8 cellular contexts compared by ENCODE assay signal in genomic region chr6:166751051-166751595, GRCh38.
DNase-seq lines count a peak whose midpoint lies in the region; ATAC-seq lines count a peak whose summit lies in the region.

No MANE protein-coding gene starts in this region.

- DNase-seq in NT2/D1 (ENCODE audit: low read depth, low spot score) (no peak), neuronal stem cell (ENCODE audit: low spot score) (no peak), NCI-H128 (lab: John Stamatoyannopoulos, UW; ENCODE audit: unreplicated experiment) (no peak), anterior cingulate cortex (lab: John Stamatoyannopoulos, UW) (no peak), DMS53 (lab: John Stamatoyannopoulos, UW) (no peak)
- DNase-seq in activated CD4-positive, alpha-beta T cell treated with anti-CD3 and anti-CD28 coated beads, Interleukin-2, amount 50 U/mL, for 1 hour = no peak

- peak overlapping the region; percentile 2 for H3K9ac ChIP-seq in NT2/D1 (ENCODE audit: insufficient read length, low read depth)
- H3K9ac ChIP-seq in neuronal stem cell (ENCODE audit: low read depth, low read length, poor library complexity) = peak overlapping the region; percentile 47

- no peak overlapping the region for H2BK12ac ChIP-seq in neuronal stem cell (ENCODE audit: low read length)

- peak; percentile 95 for ATAC-seq in GM18907 (IDR thresholded peaks at IDR 0.05; ENCODE audit: unreplicated experiment)
- ATAC-seq in HG02840 (IDR thresholded peaks at IDR 0.05; ENCODE audit: low FRiP score, unreplicated experiment) = peak; percentile 80

- H3K79me1 ChIP-seq in neuronal stem cell (ENCODE audit: low read depth, low read length) = no peaks in the 10 kb centered on the region

- H3K18ac ChIP-seq in neuronal stem cell (ENCODE audit: low read length) = peak overlapping the region; percentile 17

- no peak overlapping the region for H2BK15ac ChIP-seq in neuronal stem cell (ENCODE audit: low read length)

- no peak overlapping the region for H3K4me2 ChIP-seq in neuronal stem cell (ENCODE audit: insufficient read depth, low read length, poor library complexity, severe bottlenecking)

- no peak overlapping the region for H2AK5ac ChIP-seq in neuronal stem cell (ENCODE audit: low read depth, low read length)

- no peak overlapping the region for H2AFZ ChIP-seq in neuronal stem cell (ENCODE audit: low read length)

- H3K9me3 ChIP-seq in NT2/D1 (ENCODE audit: insufficient read depth, low read length) (no peaks in the 10 kb centered on the region), neuronal stem cell (replicated peaks in 1 of 2; ENCODE audit: control insufficient read depth in 2 of 2, insufficient read depth in 1 of 2, low read depth in 1 of 2, low read length in 2 of 2) (no peaks in the 10 kb centered on the region)

- WGBS in neuronal stem cell (ENCODE audit: extremely low coverage in 2 of 2, insufficient read length in 2 of 2, insufficient replicate concordance in 1 of 2), 2 donors = no CpG with 5 or more reads among the region's 19 CpGs

- no peak overlapping the region for H4K91ac ChIP-seq in neuronal stem cell (ENCODE audit: low read depth, low read length, poor library complexity)

- peaks cover 23% of the 10 kb centered on the region for H3K4me1 ChIP-seq in NT2/D1 (ENCODE audit: insufficient read depth, insufficient read length)
- peaks cover 11 to 18% of the 10 kb centered on the region in 2 donors for H3K4me1 ChIP-seq in neuronal stem cell (ENCODE audit: control insufficient read depth in 2 of 2, insufficient read depth in 1 of 2, low read depth in 1 of 2, low read length in 2 of 2)

- H3K27ac ChIP-seq in neuronal stem cell (replicated peaks; ENCODE audit: low read length) = no peak overlapping the region

- no peaks in the 10 kb centered on the region for H3K27me3 ChIP-seq in NT2/D1 (ENCODE audit: insufficient read depth, insufficient read length)
- no peaks in the 10 kb centered on the region for H3K27me3 ChIP-seq in neuronal stem cell (ENCODE audit: control insufficient read depth in 3 of 3, insufficient read depth in 3 of 3, low read depth in 1 of 3, low read length in 3 of 3)

- no peak overlapping the region for H2BK120ac ChIP-seq in neuronal stem cell (ENCODE audit: low read depth, low read length)

- H3K4me3 ChIP-seq in NT2/D1 (ENCODE audit: insufficient read length, low read depth) (no peak overlapping the region), neuronal stem cell (ENCODE audit: low read length in 2 of 2) (no peak overlapping the region)

- H3K36me3 ChIP-seq in NT2/D1 (ENCODE audit: insufficient read depth, insufficient read length, low read length) (no peaks in the 10 kb centered on the region), neuronal stem cell (replicated peaks in 1 of 2; ENCODE audit: control insufficient read depth in 2 of 2, insufficient read depth in 2 of 2, low read length in 2 of 2) (no peaks in the 10 kb centered on the region)

- no peak overlapping the region for H3K23ac ChIP-seq in neuronal stem cell (ENCODE audit: low read depth, low read length, poor library complexity)

- no peak overlapping the region for H2BK5ac ChIP-seq in neuronal stem cell (ENCODE audit: low read length)

- H3K4ac ChIP-seq in neuronal stem cell (ENCODE audit: low read length) = no peak overlapping the region

- H3K14ac ChIP-seq in neuronal stem cell (ENCODE audit: low read length) = no peak overlapping the region

- H4K8ac ChIP-seq in neuronal stem cell (ENCODE audit: low read depth, low read length) = no peak overlapping the region
